9 cellular contexts compared by ENCODE assay signal in genomic region chr17:7483238-7484066, GRCh38. TPM values are rescaled to one million over a fixed set of nuclear protein-coding genes. Genes with fewer than 3 reads are reported as not detected.
DNase-seq lines count a peak whose midpoint lies in the region; ATAC-seq and TF ChIP-seq lines count a peak whose summit lies in the region.
"Had no signal": no experiment of that assay in that cellular context is flagged by ENCODE, and none has a peak within 500 bp of the region (broad histone marks: within the 10 kb centered on the region; RNA-seq: fewer than 3 reads in every experiment).

No MANE protein-coding gene starts in this region.

- peaks cover 37 to 42% (median 39%) of the 10 kb centered on the region in 11 experiments for H4K20me1 ChIP-seq in BLaER1 treated with 17β-estradiol and CSF1 and Interleukin-3, amounts not matched to agents 10 nM and 100 nM

- 0% methylated on average over 30 of the region's 38 CpGs for WGBS in right lobe of liver (ENCODE audit: insufficient coverage, low coverage, low lambda C conversion rate, missing lambda C conversion rate)

- H3K4me2 ChIP-seq in BLaER1 treated with 17β-estradiol and CSF1 and Interleukin-3, amounts not matched to agents 10 nM and 100 nM, result peak overlapping the region; percentile 85 to 98 (median 95)

- no peaks in the 10 kb centered on the region for H3K27me3 Mint-ChIP-seq in activated CD4-positive, alpha-beta memory T cell treated with anti-CD3 and anti-CD28 coated beads, Interleukin-2, amount 10 ng/mL, durations not matched to agents 7 days and 5 days

- peak overlapping the region; percentile 65 to 85 (median 77) for H3K4me3 ChIP-seq in BLaER1 treated with 17β-estradiol and CSF1 and Interleukin-3, amounts not matched to agents 10 nM and 100 nM
- H3K4me3 ChIP-seq in HL-60 (replicated peaks; ENCODE audit: insufficient read depth, low read length), result peak overlapping the region; percentile 31
- peak overlapping the region; percentile 61 to 98 (median 84) for H3K4me3 ChIP-seq in dorsolateral prefrontal cortex
- peak overlapping the region; percentile 61 to 97 (median 88) for H3K4me3 ChIP-seq in right lobe of liver

- no peaks in the 10 kb centered on the region for H3K9me3 Mint-ChIP-seq in activated CD4-positive, alpha-beta memory T cell treated with anti-CD3 and anti-CD28 coated beads, Interleukin-2, amount 10 ng/mL, durations not matched to agents 7 days and 5 days

- peak overlapping the region; percentile 97 to 100 (median 99) for H3K27ac ChIP-seq in BLaER1 treated with 17β-estradiol and CSF1 and Interleukin-3, amounts not matched to agents 10 nM and 100 nM
- peak overlapping the region; percentile 100 for H3K27ac ChIP-seq in HL-60 (replicated peaks)
- H3K27ac ChIP-seq in dorsolateral prefrontal cortex, result peak overlapping the region; percentile 94 to 100 (median 100)
- peak overlapping the region; percentile 95 to 100 (median 99) for H3K27ac ChIP-seq in right lobe of liver

- TF ChIP-seq POLR2A in right lobe of liver (IDR thresholded peaks at IDR 0.05), result no peak

- CTCF ChIA-PET in activated CD4-positive, alpha-beta memory T cell treated with anti-CD3 and anti-CD28 coated beads, Interleukin-2, amount 10 ng/mL, durations not matched to agents 7 days and 5 days (lab: Charles Lee), result interaction anchor here (0.6 to 5.7 kb wide), 2 partner anchors 47 to 137 kb away, joined by 3 to 47 read pairs; partner anchors contain the start of gene TMEM102

- H3K4me3 Mint-ChIP-seq in activated CD4-positive, alpha-beta memory T cell treated with anti-CD3 and anti-CD28 coated beads, Interleukin-2, amount 10 ng/mL, durations not matched to agents 7 days and 5 days, result peak overlapping the region; percentile 87

- TF ChIP-seq CTCF in HL-60 (IDR thresholded peaks at IDR 0.05; ENCODE audit: insufficient read depth, low read length) (no peak), dorsolateral prefrontal cortex (IDR thresholded peaks at IDR 0.05 in 54 of 56, conservative IDR thresholded peaks at IDR 0.05 in 2 of 56; ENCODE audit: low read depth in 1 of 56, partially characterized antibody in 56 of 56) (no peak), right lobe of liver (IDR thresholded peaks at IDR 0.05) (no peak)

- H3K9me3 ChIP-seq in BLaER1 treated with 17β-estradiol and CSF1 and Interleukin-3, amounts not matched to agents 10 nM and 100 nM (replicated peaks in 1 of 11), result no peaks in the 10 kb centered on the region
- H3K9me3 ChIP-seq in right lobe of liver, result no peaks in the 10 kb centered on the region

- H3K4me1 ChIP-seq in BLaER1 treated with 17β-estradiol and CSF1 and Interleukin-3, amounts not matched to agents 10 nM and 100 nM, result peaks cover 62 to 72% (median 70%) of the 10 kb centered on the region in 10 experiments
- peaks cover 0 to 34% (median 14%) of the 10 kb centered on the region in 4 donors for H3K4me1 ChIP-seq in right lobe of liver

- peak overlapping the region; percentile 98 for H3K27ac Mint-ChIP-seq in activated CD4-positive, alpha-beta memory T cell treated with anti-CD3 and anti-CD28 coated beads, Interleukin-2, amount 10 ng/mL, durations not matched to agents 7 days and 5 days

- no peaks in the 10 kb centered on the region for H3K27me3 ChIP-seq in BLaER1 treated with 17β-estradiol and CSF1 and Interleukin-3, amounts not matched to agents 10 nM and 100 nM
- H3K27me3 ChIP-seq in HL-60 (ENCODE audit: insufficient read depth, poor library complexity, severe bottlenecking), result no peaks in the 10 kb centered on the region
- H3K27me3 ChIP-seq in dorsolateral prefrontal cortex, result no peaks in the 10 kb centered on the region
- no peaks in the 10 kb centered on the region for H3K27me3 ChIP-seq in right lobe of liver

- DNase-seq in HL-60 (ENCODE audit: low read depth in 1 of 2, low spot score in 1 of 2) (peak; percentile 66 to 71), NCI-H82 treated with DMSO at 0.1 percent for 48 hours (lab: John Stamatoyannopoulos, UW; ENCODE audit: unreplicated experiment) (peak; percentile 98), dorsolateral prefrontal cortex (peak; percentile 90 to 98 (median 96)), right lobe of liver (peak; percentile 92 to 97 (median 95))
- DNase-seq in activated CD4-positive, alpha-beta memory T cell treated with anti-CD3 and anti-CD28 coated beads, Interleukin-2, amount 10 ng/mL, durations not matched to agents 7 days and 5 days, result peak; percentile 96
- peak; percentile 88 for DNase-seq in stimulated activated CD4-positive, alpha-beta T cell treated with anti-CD3 and anti-CD28 coated beads, Interleukin-4, amount 100 ng/mL, for 1 hour

- peaks cover 35% of the 10 kb centered on the region for H3K36me3 Mint-ChIP-seq in activated CD4-positive, alpha-beta memory T cell treated with anti-CD3 and anti-CD28 coated beads, Interleukin-2, amount 10 ng/mL, durations not matched to agents 7 days and 5 days (ENCODE audit: low read depth)

- H3K9ac ChIP-seq in BLaER1 treated with 17β-estradiol and CSF1 and Interleukin-3, amounts not matched to agents 10 nM and 100 nM, result peak overlapping the region; percentile 87 to 100 (median 98)

- ATAC-seq in GM19452 (IDR thresholded peaks at IDR 0.05; ENCODE audit: unreplicated experiment), result peak; percentile 34
- peak; percentile 68 to 78 (median 71) for ATAC-seq in right lobe of liver

- H3K36me3 ChIP-seq in BLaER1 treated with 17β-estradiol and CSF1 and Interleukin-3, amounts not matched to agents 10 nM and 100 nM, result peaks cover 0 to 29% (median 14%) of the 10 kb centered on the region in 11 experiments; a peak in 14 of 22 replicates
- H3K36me3 ChIP-seq in right lobe of liver, result no peaks in the 10 kb centered on the region

- POLR2A ChIA-PET in activated CD4-positive, alpha-beta memory T cell treated with anti-CD3 and anti-CD28 coated beads, Interleukin-2, amount 10 ng/mL, durations not matched to agents 7 days and 5 days (lab: Charles Lee), result interaction anchor here (0.7 to 13.0 kb wide), 41 partner anchors 8 to 737 kb away, joined by 3 to 232 read pairs (median 4); partner anchors contain the start of genes ACAP1, CHRNB1, FGF11 and FXR2

- H3K4me1 Mint-ChIP-seq in activated CD4-positive, alpha-beta memory T cell treated with anti-CD3 and anti-CD28 coated beads, Interleukin-2, amount 10 ng/mL, durations not matched to agents 7 days and 5 days, result peaks cover 62% of the 10 kb centered on the region

- intact Hi-C loops in dorsolateral prefrontal cortex (cut with DNase I) (loop anchor here (1.0 to 10.0 kb wide), 5 partner anchors 77 to 203 kb away; partner anchors contain the start of genes KCTD11 (in 1 of the 2), MPDU1 (in 1 of the 2), SENP3 (in 1 of the 2) and TMEM256 (in 1 of the 2)), right lobe of liver (cut with DNase I) (no loop called here)

RNA-seq across cellular contexts. Expression of gene POLR2A, which starts 0.7 kb away (rescaled TPM):
- total RNA-seq in activated CD4-positive, alpha-beta memory T cell treated with anti-CD3 and anti-CD28 coated beads, Interleukin-2, amount 10 ng/mL, durations not matched to agents 7 days and 5 days, result 100 to 1,000 TPM; 169 to 172 TPM
- 100 to 1,000 TPM in 115 of 120 experiments, 10 to 100 TPM in 5; 83.5 to 163 (median 124) TPM for total RNA-seq in dorsolateral prefrontal cortex
- total RNA-seq in right lobe of liver, result 10 to 100 TPM; 36.1 to 49.9 (median 46.0) TPM

RNA-seq across cellular contexts. Expression of gene SLC35G6, which starts 2.2 kb away (rescaled TPM):
- total RNA-seq in activated CD4-positive, alpha-beta memory T cell treated with anti-CD3 and anti-CD28 coated beads, Interleukin-2, amount 10 ng/mL, durations not matched to agents 7 days and 5 days, result not detected
- total RNA-seq in dorsolateral prefrontal cortex, result under 1 TPM in 1 of 120 experiments, not detected in 119; 0.34 TPM
- total RNA-seq in right lobe of liver, result not detected
- total RNA-seq: activated CD8-positive, alpha-beta memory T cell treated with anti-CD3 and anti-CD28 coated beads for 36 hours had no signal

RNA-seq across cellular contexts. Expression of gene ZBTB4, which starts 4.0 kb away (rescaled TPM):
- 10 to 100 TPM; 27.4 to 27.9 TPM for total RNA-seq in activated CD4-positive, alpha-beta memory T cell treated with anti-CD3 and anti-CD28 coated beads, Interleukin-2, amount 10 ng/mL, durations not matched to agents 7 days and 5 days
- 100 to 1,000 TPM in 108 of 120 experiments, 10 to 100 TPM in 12; 90.1 to 145 (median 113) TPM for total RNA-seq in dorsolateral prefrontal cortex
- 10 to 100 TPM in 1 of 6 experiments, 1 to 10 TPM in 5; 5.7 to 10.5 (median 7.9) TPM for total RNA-seq in right lobe of liver

RNA-seq across cellular contexts. Expression of gene CHRNB1, which starts 38.6 kb away (rescaled TPM):
- total RNA-seq in activated CD4-positive, alpha-beta memory T cell treated with anti-CD3 and anti-CD28 coated beads, Interleukin-2, amount 10 ng/mL, durations not matched to agents 7 days and 5 days, result 10 to 100 TPM; 13.0 to 14.6 TPM
- 10 to 100 TPM in 95 of 120 experiments, 1 to 10 TPM in 25; 6.3 to 21.6 (median 12.1) TPM for total RNA-seq in dorsolateral prefrontal cortex
- total RNA-seq in right lobe of liver, result 10 to 100 TPM in 2 of 6 experiments, 1 to 10 TPM in 4; 6.0 to 12.3 (median 8.2) TPM

RNA-seq across cellular contexts. Expression of gene FGF11, which starts 44.1 kb away (rescaled TPM):
- total RNA-seq in activated CD4-positive, alpha-beta memory T cell treated with anti-CD3 and anti-CD28 coated beads, Interleukin-2, amount 10 ng/mL, durations not matched to agents 7 days and 5 days, result 10 to 100 TPM in 1 of 2 experiments, 1 to 10 TPM in 1; 8.9 to 10.8 TPM
- total RNA-seq in dorsolateral prefrontal cortex (10 to 100 TPM in 25 of 120 experiments, 1 to 10 TPM in 95; 2.5 to 23.6 (median 7.0) TPM), right lobe of liver (under 1 TPM in 5 of 6 experiments, not detected in 1; 0.37 to 0.84 (median 0.68) TPM)

Comparison
In these comparisons a context has a peak if more than half of its experiments do, and no peak if none do; other contexts are left out.
1. Peak in every context shown above with its lines: DNase-seq, ATAC-seq, H3K4me3 ChIP-seq and H3K27ac ChIP-seq.
2. H3K4me3 ChIP-seq: peak in every context shown above with its lines; median percentile 88 in right lobe of liver; 84 in dorsolateral prefrontal cortex; 77 in BLaER1 treated with 17β-estradiol and CSF1 and Interleukin-3, amounts not matched to agents 10 nM and 100 nM; 31 in HL-60.
3. intact Hi-C loops: an anchor here in dorsolateral prefrontal cortex (1.0 to 10.0 kb wide); none called in right lobe of liver.